Comparison of ENCODE assay signal across 1 cellular context in genomic region chr18:67710639-67711038, GRCh38.
TF ChIP-seq lines count a peak whose summit lies in the region.

No MANE protein-coding gene starts in this region.

TF ChIP-seq in GM23338, 12 proteins besides CTCF, POLR2A, EP300 and RAD21 (continued from another document):
- TF ChIP-seq REST (IDR thresholded peaks at IDR 0.05; ENCODE audit: unreplicated experiment) (no peak), POLR2AphosphoS5 (IDR thresholded peaks at IDR 0.05; ENCODE audit: low read depth) (no peak), ETS1 (IDR thresholded peaks at IDR 0.05) (no peak), NANOG (IDR thresholded peaks at IDR 0.05; ENCODE audit: borderline replicate concordance) (no peak)
